Comparison of ENCODE assay signal across 8 cellular contexts in the genomic region with DNA sequence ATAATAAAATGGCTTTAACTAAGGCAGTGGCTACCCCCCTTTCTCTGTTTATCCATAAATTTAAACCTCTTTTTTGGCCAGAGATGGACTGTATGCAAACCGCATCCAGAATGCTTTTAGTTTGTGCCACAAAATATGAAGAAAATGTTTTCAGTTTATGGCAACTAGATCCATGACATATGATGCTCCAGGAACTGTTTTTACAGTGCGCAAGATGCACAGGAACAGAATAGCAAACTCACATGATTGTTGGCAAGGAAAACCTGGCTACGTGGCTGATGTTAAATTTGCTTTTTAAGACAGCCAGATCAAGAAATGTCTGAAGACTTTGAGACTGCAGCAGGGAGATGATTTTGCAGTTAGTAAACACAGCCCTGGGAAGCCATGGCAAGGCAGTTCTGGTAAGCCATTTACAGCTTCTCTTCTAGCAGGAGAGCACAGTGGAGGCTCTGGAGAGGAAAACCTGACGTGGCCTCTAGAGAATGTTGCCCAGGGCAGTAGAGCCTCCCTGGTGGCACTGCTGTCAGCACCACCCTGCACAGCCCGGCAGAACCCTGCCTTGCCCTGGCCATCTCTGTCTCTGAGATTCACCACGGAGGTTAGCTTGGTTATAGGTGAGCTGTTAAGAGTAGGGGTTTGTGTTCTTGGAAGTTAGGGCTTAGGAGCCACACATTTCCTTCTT.
DNase-seq lines count a peak whose midpoint lies in the region; ATAC-seq, FAIRE-seq and TF ChIP-seq lines count a peak whose summit lies in the region.

No MANE protein-coding gene starts in this region.

- H3K27ac Mint-ChIP-seq in activated CD4-positive, alpha-beta T cell treated with anti-CD3 and anti-CD28 coated beads, Interleukin-2, amount 10 ng/mL, durations not matched to agents 24 days and 14 days, result peak overlapping the region; percentile 88
- no peak overlapping the region for H3K27ac Mint-ChIP-seq in progenitor cell of endocrine pancreas

- TF ChIP-seq EP300 in esophagus muscularis mucosa (IDR thresholded peaks at IDR 0.05), result no peak

- intact Hi-C loops in activated CD4-positive, alpha-beta T cell treated with anti-CD3 and anti-CD28 coated beads, Interleukin-2, amount 10 ng/mL, durations not matched to agents 24 days and 14 days (cut with micrococcal nuclease), result loop anchor here (5.0 kb wide), 3 partner anchors 51 to 239 kb away; a partner anchor contains a TSS
- intact Hi-C loops in esophagus muscularis mucosa (cut with DNase I), result no loop called here

- peak overlapping the region; percentile 34 for H3K4me3 ChIP-seq in GM06990 (replicated peaks; ENCODE audit: low read depth, low read length)
- H3K4me3 ChIP-seq in esophagus muscularis mucosa, result peak overlapping the region; percentile 30 to 45 (median 36)
- peak overlapping the region; percentile 34 for H3K4me3 ChIP-seq in rectal smooth muscle tissue (ENCODE audit: low read length)

- peak; percentile 24 for DNase-seq in GM06990 (ENCODE audit: extremely low read depth, insufficient read length)
- peak; percentile 79 for DNase-seq in activated CD4-positive, alpha-beta T cell treated with anti-CD3 and anti-CD28 coated beads, Interleukin-2, amount 10 ng/mL, durations not matched to agents 24 days and 14 days
- DNase-seq in esophagus muscularis mucosa (ENCODE audit: extremely low spot score), result no peak
- DNase-seq in progenitor cell of endocrine pancreas (ENCODE audit: low spot score, unreplicated experiment), result no peak
- no peak for DNase-seq in HTR-8/SVneo (ENCODE audit: insufficient read length, low spot score)

- peak overlapping the region; percentile 8 to 63 (median 59) for H3K27ac ChIP-seq in esophagus muscularis mucosa (replicated peaks in 1 of 4)
- peak overlapping the region; percentile 51 for H3K27ac ChIP-seq in rectal smooth muscle tissue (ENCODE audit: low read depth, low read length)

- no peaks in the 10 kb centered on the region for H3K36me3 ChIP-seq in GM06990 (ENCODE audit: control insufficient read depth, insufficient read depth, low read length)
- no peaks in the 10 kb centered on the region for H3K36me3 ChIP-seq in esophagus muscularis mucosa
- H3K36me3 ChIP-seq in rectal smooth muscle tissue (ENCODE audit: control insufficient read depth, insufficient read depth, low read length), result no peaks in the 10 kb centered on the region

- peak overlapping the region; percentile 86 for H3K4me3 Mint-ChIP-seq in activated CD4-positive, alpha-beta T cell treated with anti-CD3 and anti-CD28 coated beads, Interleukin-2, amount 10 ng/mL, durations not matched to agents 24 days and 14 days
- no peak overlapping the region for H3K4me3 Mint-ChIP-seq in progenitor cell of endocrine pancreas (ENCODE audit: low read depth)

- H3K9me3 ChIP-seq in esophagus muscularis mucosa, result no peaks in the 10 kb centered on the region

- ATAC-seq in GM21825 (IDR thresholded peaks at IDR 0.05; ENCODE audit: unreplicated experiment) (no peak), HG02798 (IDR thresholded peaks at IDR 0.05; ENCODE audit: poor library complexity, unreplicated experiment) (no peak)

- 22% methylated on average over 6 of the region's 6 CpGs for WGBS in esophagus muscularis mucosa

- H3K27me3 Mint-ChIP-seq in activated CD4-positive, alpha-beta T cell treated with anti-CD3 and anti-CD28 coated beads, Interleukin-2, amount 10 ng/mL, durations not matched to agents 24 days and 14 days, result no peaks in the 10 kb centered on the region
- no peaks in the 10 kb centered on the region for H3K27me3 Mint-ChIP-seq in progenitor cell of endocrine pancreas

- H3K36me3 Mint-ChIP-seq in activated CD4-positive, alpha-beta T cell treated with anti-CD3 and anti-CD28 coated beads, Interleukin-2, amount 10 ng/mL, durations not matched to agents 24 days and 14 days (ENCODE audit: low read depth), result peaks cover 7% of the 10 kb centered on the region
- peaks cover 2% of the 10 kb centered on the region for H3K36me3 Mint-ChIP-seq in progenitor cell of endocrine pancreas (ENCODE audit: insufficient read depth)

- no peak overlapping the region for H3K9ac ChIP-seq in rectal smooth muscle tissue (ENCODE audit: low read length)

- H3K4me1 ChIP-seq in esophagus muscularis mucosa (peaks cover 28 to 51% (median 38%) of the 10 kb centered on the region in 4 donors), rectal smooth muscle tissue (ENCODE audit: control insufficient read depth, insufficient read depth, low read length) (peaks cover 4% of the 10 kb centered on the region)

- H3K4me1 Mint-ChIP-seq in activated CD4-positive, alpha-beta T cell treated with anti-CD3 and anti-CD28 coated beads, Interleukin-2, amount 10 ng/mL, durations not matched to agents 24 days and 14 days, result peaks cover 39% of the 10 kb centered on the region
- peaks cover 9% of the 10 kb centered on the region for H3K4me1 Mint-ChIP-seq in progenitor cell of endocrine pancreas (ENCODE audit: low read depth)

- H3K27me3 ChIP-seq in GM06990 (replicated peaks; ENCODE audit: control insufficient read depth, insufficient read depth, low read length) (no peaks in the 10 kb centered on the region), esophagus muscularis mucosa (no peaks in the 10 kb centered on the region), rectal smooth muscle tissue (ENCODE audit: control insufficient read depth, insufficient read depth, low read length) (no peaks in the 10 kb centered on the region)

- TF ChIP-seq POLR2A in esophagus muscularis mucosa (IDR thresholded peaks at IDR 0.05; ENCODE audit: low read depth), result no peak

- TF ChIP-seq CTCF in GM06990 (IDR thresholded peaks at IDR 0.05; ENCODE audit: insufficient read depth, low read length, poor library complexity, severe bottlenecking) (no peak), esophagus muscularis mucosa (IDR thresholded peaks at IDR 0.05) (no peak), progenitor cell of endocrine pancreas (IDR thresholded peaks at IDR 0.05; ENCODE audit: unreplicated experiment) (no peak)

- peaks cover 5% of the 10 kb centered on the region for H3K9me3 Mint-ChIP-seq in activated CD4-positive, alpha-beta T cell treated with anti-CD3 and anti-CD28 coated beads, Interleukin-2, amount 10 ng/mL, durations not matched to agents 24 days and 14 days
- H3K9me3 Mint-ChIP-seq in progenitor cell of endocrine pancreas (ENCODE audit: low read depth), result no peaks in the 10 kb centered on the region

- no peak for FAIRE-seq in HTR-8/SVneo (lab: Jason Lieb, UNC)

Comparison
In these comparisons a context has a peak if more than half of its experiments do, and no peak if none do; other contexts are left out.
1. DNase-seq: peak in GM06990 (single experiment) and activated CD4-positive, alpha-beta T cell treated with anti-CD3 and anti-CD28 coated beads, Interleukin-2, amount 10 ng/mL, durations not matched to agents 24 days and 14 days (single experiment); none in esophagus muscularis mucosa (single experiment), progenitor cell of endocrine pancreas (single experiment) and HTR-8/SVneo (single experiment).
2. Peak in every context shown above with its lines, with median percentiles within 50 percentile points of each other: H3K4me3 ChIP-seq.